In genomic region chr18:58476022-58476421, GRCh38 we compare ENCODE assay signal across 21 cellular contexts.
"Had no signal": no experiment of that assay in that cellular context is flagged by ENCODE, and none has a peak within 500 bp of the region (broad histone marks: within the 10 kb centered on the region; RNA-seq: fewer than 3 reads in every experiment).

No MANE protein-coding gene starts in this region.

- ATAC-seq: activated CD8-positive, alpha-beta T cell treated with anti-CD3 and anti-CD28 coated beads for 36 hours; activated T-cell treated with anti-CD3 and anti-CD28 coated beads, Interleukin-2, amount 50 U/mL, for 72 hours had no signal

- H3K27me3 ChIP-seq: Peyer's patch had no signal

- H3K27ac ChIP-seq: Peyer's patch had no signal

- H3K36me3 ChIP-seq: Peyer's patch had no signal

- DNase-seq: activated B cell treated with CpG ODN at 0.5 μM for 24 hours; activated CD4-positive, alpha-beta T cell treated with anti-CD3 and anti-CD28 coated beads, Interleukin-2, amount 50 U/mL, for 1 hour; activated CD8-positive, alpha-beta memory T cell treated with anti-CD3 and anti-CD28 coated beads, Interleukin-2, amount 50 U/mL, for 4 hours; activated CD8-positive, alpha-beta T cell treated with anti-CD3 and anti-CD28 coated beads for 36 hours; activated gamma-delta T cell treated with Interleukin-2 at 50 U/mL for 16 hours; activated naive CD4-positive, alpha-beta T cell treated with anti-CD3 and anti-CD28 coated beads, Interleukin-2, amount 10 ng/mL, durations not matched to agents 7 days and 5 days; activated naive CD8-positive, alpha-beta T cell treated with anti-CD3 and anti-CD28 coated beads for 36 hours; activated T-cell treated with anti-CD3 and anti-CD28 coated beads, Interleukin-2, amount 50 U/mL, for 72 hours; central memory CD4-positive, alpha-beta T cell; Kasumi-1; KBM-7; NCI-H1048; NCI-H2029; NCI-H2107; NCI-H2171 treated with DMSO at 0.1 percent for 48 hours; NCI-H226; NCI-H526; NCI-H774; Peyer's patch; SHP77 treated with DMSO at 0.1 percent for 48 hours; T-helper 9 cell had no signal

- H3K4me3 ChIP-seq: Peyer's patch had no signal

- H3K4me1 ChIP-seq: Peyer's patch had no signal

- H3K9me3 ChIP-seq: Peyer's patch had no signal
